ENCODE assay signal across 21 cellular contexts in the genomic region with DNA sequence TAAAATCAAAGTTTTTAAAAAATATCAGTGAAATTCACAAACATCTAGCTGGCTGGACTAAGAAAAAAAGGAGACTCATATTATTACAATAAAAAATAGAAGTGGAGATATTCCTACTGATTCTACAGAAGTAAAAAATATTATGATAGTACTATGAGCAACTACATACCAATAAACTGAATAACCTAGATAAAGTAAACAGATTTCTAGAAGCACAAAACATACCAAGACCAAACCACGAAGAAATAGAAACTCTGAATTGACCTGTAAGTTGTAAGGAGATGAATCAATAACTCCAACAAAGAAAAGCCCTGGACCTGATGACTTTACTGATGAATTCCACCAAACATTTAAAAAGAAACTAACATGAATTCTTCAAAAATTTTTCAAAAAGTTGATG.
DNase-seq lines count a peak whose midpoint lies in the region; TF ChIP-seq lines count a peak whose summit lies in the region.
"Had no signal": no experiment of that assay in that cellular context is flagged by ENCODE, and none has a peak within 500 bp of the region (broad histone marks: within the 10 kb centered on the region; RNA-seq: fewer than 3 reads in every experiment).

No MANE protein-coding gene starts in this region.

- in situ Hi-C loops in astrocyte of the spinal cord (cut with HindIII; ENCODE audit: low sequenced_read_pairs): no loop called here

- POLR2A ChIA-PET in A673 (lab: Charles Lee; ENCODE audit: low non-redundant PET): no interaction called here

- H3K27ac ChIP-seq in A673 (ENCODE audit: low read depth, low read length, poor library complexity, severe bottlenecking) (no peak overlapping the region), tibial artery (no peak overlapping the region)

- H3K4me1 ChIP-seq in A673 (ENCODE audit: insufficient read depth, low read length, poor library complexity, severe bottlenecking): no peaks in the 10 kb centered on the region
- no peaks in the 10 kb centered on the region for H3K4me1 ChIP-seq in tibial artery

- BruUV-seq in A673 (replicated peaks; lab: Mats Ljungman, UMichigan): no TSS peak

- H3K27me3 ChIP-seq in A673 (replicated peaks; ENCODE audit: insufficient read depth, low read depth, low read length, poor library complexity): no peaks in the 10 kb centered on the region
- H3K27me3 ChIP-seq in tibial artery: no peaks in the 10 kb centered on the region

- H3K36me3 ChIP-seq in A673 (ENCODE audit: insufficient read depth, low read length, poor library complexity, severe bottlenecking) (no peaks in the 10 kb centered on the region), tibial artery (no peaks in the 10 kb centered on the region)

- no peak for TF ChIP-seq CTCF in astrocyte of the spinal cord (IDR thresholded peaks at IDR 0.05; ENCODE audit: low read depth, low read length)
- TF ChIP-seq CTCF in fibroblast of pulmonary artery (IDR thresholded peaks at IDR 0.05; ENCODE audit: low read length, missing control alignments): no peak
- no peak for TF ChIP-seq CTCF in A673 (conservative IDR thresholded peaks at IDR 0.05; ENCODE audit: low read depth, low read length)
- TF ChIP-seq CTCF in tibial artery (IDR thresholded peaks at IDR 0.05): no peak

- CTCF ChIA-PET in A673 (lab: Charles Lee): no interaction called here

- intact Hi-C loops in A673 (cut with micrococcal nuclease; ENCODE audit: unreplicated experiment) (no loop called here), tibial artery (cut with DNase I; ENCODE audit: low total_unique reads) (no loop called here)

- peak; percentile 4 for DNase-seq in HS-5 (ENCODE audit: low read depth)
- DNase-seq in astrocyte of the spinal cord (ENCODE audit: low read depth, low spot score): peak; percentile 16
- peak; percentile 2 for DNase-seq in fibroblast of pulmonary artery (ENCODE audit: low read depth)
- no peak for DNase-seq in A673 (ENCODE audit: low spot score)
- DNase-seq in tibial artery: no peak
- no peak for DNase-seq in Ammon's horn (ENCODE audit: low spot score)
- DNase-seq in NCI-H2227 (lab: John Stamatoyannopoulos, UW; ENCODE audit: unreplicated experiment): no peak
- DNase-seq: ACHN; CD4-positive, CD25-positive, alpha-beta regulatory T cell; COR-L47; DMS 273 treated with DMSO at 0.1 percent for 48 hours; DND-41; GDM1; H7; NCI-H1105; NCI-H2081 treated with DMSO at 0.1 percent for 48 hours; NCI-H2227 treated with DMSO at 0.1 percent for 48 hours; NCI-H524; NCI-H82; RPMI8226; SIG-M5 had no signal

- peaks cover 10% of the 10 kb centered on the region for H3K9me3 ChIP-seq in A673 (ENCODE audit: low read depth, low read length, poor library complexity, severe bottlenecking)
- peaks cover 0 to 8% (median 0%) of the 10 kb centered on the region in 3 donors for H3K9me3 ChIP-seq in tibial artery

- no peak overlapping the region for H3K4me3 ChIP-seq in astrocyte of the spinal cord (ENCODE audit: low read depth, low read length)
- no peak overlapping the region for H3K4me3 ChIP-seq in fibroblast of pulmonary artery (replicated peaks; ENCODE audit: low read depth, low read length)
- no peak overlapping the region for H3K4me3 ChIP-seq in A673 (ENCODE audit: low read depth, low read length, poor library complexity, severe bottlenecking)
- H3K4me3 ChIP-seq in tibial artery: no peak overlapping the region

Comparison
In these comparisons a context has a peak if more than half of its experiments do, and no peak if none do; other contexts are left out.
1. DNase-seq: peak in HS-5 (single experiment), astrocyte of the spinal cord (single experiment) and fibroblast of pulmonary artery (single experiment); none in A673 (single experiment), tibial artery (0 of 2), Ammon's horn (single experiment) and NCI-H2227 (single experiment).